In the genomic region with DNA sequence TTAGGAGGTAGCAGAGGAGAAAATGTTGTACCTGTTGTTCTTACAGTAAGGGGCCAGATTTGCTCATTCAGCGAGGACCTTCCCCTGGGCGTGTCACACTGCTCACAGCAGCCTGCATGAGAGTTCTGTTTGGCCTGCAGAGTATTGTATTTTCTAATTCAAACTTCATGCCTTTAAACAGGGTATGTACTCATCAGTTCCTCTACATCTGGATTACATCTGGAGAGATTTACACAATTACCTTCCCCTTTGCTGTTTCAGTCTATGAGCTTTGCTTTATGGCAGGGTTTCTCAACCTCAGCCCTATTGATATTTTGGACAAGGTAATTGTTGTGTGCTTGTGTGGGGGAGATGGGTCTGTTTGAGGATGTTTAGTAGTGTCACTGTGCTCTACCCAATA, we compare ENCODE assay signal across 35 cellular contexts.
"Had no signal": no experiment of that assay in that cellular context is flagged by ENCODE, and none has a peak within 500 bp of the region (broad histone marks: within the 10 kb centered on the region; RNA-seq: fewer than 3 reads in every experiment).

No MANE protein-coding gene starts in this region.

- H3K27ac ChIP-seq: brain microvascular endothelial cell, KMS-11, SJSA1, VCaP had no signal

- H3K4me1 Mint-ChIP-seq: activated B cell treated with CpG ODN at 0.5 μM for 24 hours had no signal

- H3K4me3 ChIP-seq: SJSA1 had no signal

- H3K27me3 Mint-ChIP-seq: activated B cell treated with CpG ODN at 0.5 μM for 24 hours; activated CD4-positive, alpha-beta memory T cell treated with anti-CD3 and anti-CD28 coated beads for 36 hours; activated naive CD8-positive, alpha-beta T cell treated with anti-CD3 and anti-CD28 coated beads for 36 hours had no signal

- H3K9me3 Mint-ChIP-seq: activated CD4-positive, alpha-beta memory T cell treated with anti-CD3 and anti-CD28 coated beads for 36 hours had no signal

- H3K4me3 Mint-ChIP-seq: activated B cell treated with CpG ODN at 0.5 μM for 24 hours; activated CD4-positive, alpha-beta memory T cell treated with anti-CD3 and anti-CD28 coated beads for 36 hours; activated naive CD8-positive, alpha-beta T cell treated with anti-CD3 and anti-CD28 coated beads for 36 hours; activated T-cell treated with anti-CD3 and anti-CD28 coated beads, Interleukin-2, amount 50 U/mL, for 4 hours; activated T-helper 1 cell treated with anti-CD3 and anti-CD28 coated beads, Interleukin-12 subunit alpha, Interleukin-12 subunit beta, Interleukin-2, Interleukin-4 antibody, amounts not matched to agents 30 ng/mL and 10 ng/mL and 1 ng/mL, durations not matched to agents 14 hours and 24 hours and 36 hours had no signal

- H3K27ac Mint-ChIP-seq: activated B cell treated with CpG ODN at 0.5 μM for 24 hours; activated CD4-positive, alpha-beta memory T cell treated with anti-CD3 and anti-CD28 coated beads for 36 hours; activated naive CD8-positive, alpha-beta T cell treated with anti-CD3 and anti-CD28 coated beads for 36 hours; activated T-helper 1 cell treated with anti-CD3 and anti-CD28 coated beads, Interleukin-12 subunit alpha, Interleukin-12 subunit beta, Interleukin-2, Interleukin-4 antibody, amounts not matched to agents 30 ng/mL and 10 ng/mL and 1 ng/mL, durations not matched to agents 14 hours and 24 hours and 36 hours had no signal

- H3K36me3 Mint-ChIP-seq: activated CD4-positive, alpha-beta memory T cell treated with anti-CD3 and anti-CD28 coated beads for 36 hours; activated naive CD8-positive, alpha-beta T cell treated with anti-CD3 and anti-CD28 coated beads for 36 hours had no signal

- DNase-seq: activated B cell treated with CpG ODN at 0.5 μM for 24 hours; activated CD4-positive, alpha-beta memory T cell treated with anti-CD3 and anti-CD28 coated beads for 36 hours; activated CD4-positive, alpha-beta T cell treated with anti-CD3 and anti-CD28 coated beads for 4 hours; activated CD4-positive, alpha-beta T cell treated with anti-CD3 and anti-CD28 coated beads, Interleukin-2, amount 50 U/mL, for 1 hour; activated CD4-positive, CD25-positive, alpha-beta regulatory T cell treated with anti-CD3 and anti-CD28 coated beads, Interleukin-2, amount 50 U/mL, for 72 hours; activated CD8-positive, alpha-beta memory T cell treated with anti-CD3 and anti-CD28 coated beads, Interleukin-2, amount 50 U/mL, for 4 hours; activated effector memory CD4-positive, alpha-beta T cell treated with anti-CD3 and anti-CD28 coated beads, Interleukin-2, amount 50 U/mL, for 16 hours; activated naive CD4-positive, alpha-beta T cell; activated naive CD4-positive, alpha-beta T cell treated with anti-CD3 and anti-CD28 coated beads, Interleukin-2, amount 50 U/mL, for 16 hours; activated naive CD8-positive, alpha-beta T cell treated with anti-CD3 and anti-CD28 coated beads for 36 hours; activated T-cell treated with anti-CD3 and anti-CD28 coated beads for 4 hours; activated T-cell treated with anti-CD3 and anti-CD28 coated beads, Interleukin-2, amount 50 U/mL, for 4 hours; amniotic stem cell; aorta; brain microvascular endothelial cell; central memory CD4-positive, alpha-beta T cell; MM.1S; MV-4-11; NCI-H1092; NCI-H1436 treated with DMSO at 0.1 percent for 48 hours; NCI-H187; NCI-H2029 treated with DMSO at 0.1 percent for 48 hours; NCI-H2107; NCI-H2171; NCI-H510A; NCI-H526; SHP77 treated with DMSO at 0.1 percent for 48 hours; SW 1271; T-helper 1 cell; T-helper 2 cell; T-helper 9 cell had no signal
